In the genomic region with DNA sequence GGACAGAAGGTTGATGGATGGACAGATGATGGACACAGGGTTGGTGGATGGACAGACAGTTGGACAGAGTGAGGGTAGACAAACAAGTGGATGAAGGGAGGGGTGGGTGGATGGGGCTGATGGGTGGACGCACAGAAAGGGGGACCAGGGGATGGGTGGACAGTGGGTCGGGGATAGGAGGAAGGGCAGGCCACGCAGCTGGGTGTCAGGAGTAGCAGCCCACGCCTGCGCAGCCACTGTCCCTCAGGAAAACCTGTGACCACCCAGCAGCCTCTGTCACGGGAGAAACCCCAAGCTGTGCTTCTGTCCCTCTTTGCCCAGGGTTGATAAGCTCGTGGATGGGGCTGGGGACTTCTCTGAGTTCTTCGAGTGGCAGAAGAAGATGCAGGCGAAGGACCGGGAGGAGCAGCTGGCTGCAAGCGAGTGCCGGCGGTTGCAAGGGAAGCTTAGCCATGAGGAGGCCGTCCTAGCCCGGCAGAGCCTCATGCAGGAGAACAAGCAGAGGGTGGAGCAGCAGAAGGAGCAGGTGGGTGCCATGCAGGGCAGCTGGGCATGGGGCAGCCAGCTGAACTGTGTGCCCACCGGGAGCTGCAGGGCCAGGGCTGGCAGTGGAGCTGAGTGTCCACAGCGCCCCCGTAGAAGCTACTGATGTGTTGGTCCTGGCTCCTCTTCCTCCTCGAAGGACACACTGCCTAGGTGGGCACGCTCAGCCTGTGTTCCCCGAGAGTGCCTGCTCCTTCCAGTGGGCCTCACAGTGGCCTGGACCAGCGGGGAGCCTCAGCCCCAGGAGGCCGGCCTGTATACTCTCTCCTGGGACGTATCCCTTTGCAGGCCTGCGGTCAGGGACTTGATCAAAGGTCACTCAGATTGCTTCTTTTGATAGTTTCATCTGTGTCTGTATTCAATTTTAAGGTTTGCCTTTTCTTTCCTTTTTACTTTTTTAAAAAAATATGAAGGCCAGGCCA, we compare ENCODE assay signal across 1 cellular context.
TF ChIP-seq lines count a peak whose summit lies in the region.

No MANE protein-coding gene starts in this region.

TF ChIP-seq in SK-N-SH, 30 proteins besides CTCF, POLR2A, EP300 and RAD21 (continued from another document):
- TF ChIP-seq MAX (IDR thresholded peaks at IDR 0.05; ENCODE audit: low read depth) (no peak), EZH2phosphoT487 (IDR thresholded peaks at IDR 0.05; ENCODE audit: borderline replicate concordance, low read depth) (no peak), FOSL2 (IDR thresholded peaks at IDR 0.05; ENCODE audit: borderline replicate concordance, low read depth) (no peak), TEAD4 (IDR thresholded peaks at IDR 0.05; ENCODE audit: borderline replicate concordance, insufficient read depth) (no peak), SIN3A (IDR thresholded peaks at IDR 0.05; ENCODE audit: borderline replicate concordance, low read depth, low read length) (no peak), POLR2AphosphoS5 (IDR thresholded peaks at IDR 0.05; ENCODE audit: low read depth, low read length) (no peak), ELF1 (IDR thresholded peaks at IDR 0.05) (no peak), RXRA (IDR thresholded peaks at IDR 0.05; ENCODE audit: borderline replicate concordance, low read depth) (no peak), FOXJ3 (CRISPR knock-in tag; IDR thresholded peaks at IDR 0.05) (no peak), RCOR1 (IDR thresholded peaks at IDR 0.05; ENCODE audit: low read length) (no peak)
- TF ChIP-seq, protein P1, sequence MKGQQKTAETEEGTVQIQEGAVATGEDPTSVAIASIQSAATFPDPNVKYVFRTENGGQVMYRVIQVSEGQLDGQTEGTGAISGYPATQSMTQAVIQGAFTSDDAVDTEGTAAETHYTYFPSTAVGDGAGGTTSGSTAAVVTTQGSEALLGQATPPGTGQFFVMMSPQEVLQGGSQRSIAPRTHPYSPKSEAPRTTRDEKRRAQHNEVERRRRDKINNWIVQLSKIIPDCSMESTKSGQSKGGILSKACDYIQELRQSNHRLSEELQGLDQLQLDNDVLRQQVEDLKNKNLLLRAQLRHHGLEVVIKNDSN (IDR thresholded peaks at IDR 0.05; ENCODE audit: borderline replicate concordance, low read depth): no peak
- TF ChIP-seq, protein P2, sequence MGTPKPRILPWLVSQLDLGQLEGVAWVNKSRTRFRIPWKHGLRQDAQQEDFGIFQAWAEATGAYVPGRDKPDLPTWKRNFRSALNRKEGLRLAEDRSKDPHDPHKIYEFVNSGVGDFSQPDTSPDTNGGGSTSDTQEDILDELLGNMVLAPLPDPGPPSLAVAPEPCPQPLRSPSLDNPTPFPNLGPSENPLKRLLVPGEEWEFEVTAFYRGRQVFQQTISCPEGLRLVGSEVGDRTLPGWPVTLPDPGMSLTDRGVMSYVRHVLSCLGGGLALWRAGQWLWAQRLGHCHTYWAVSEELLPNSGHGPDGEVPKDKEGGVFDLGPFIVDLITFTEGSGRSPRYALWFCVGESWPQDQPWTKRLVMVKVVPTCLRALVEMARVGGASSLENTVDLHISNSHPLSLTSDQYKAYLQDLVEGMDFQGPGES (IDR thresholded peaks at IDR 0.05; ENCODE audit: low read depth, low read length): no peak
- TF ChIP-seq, protein P3, sequence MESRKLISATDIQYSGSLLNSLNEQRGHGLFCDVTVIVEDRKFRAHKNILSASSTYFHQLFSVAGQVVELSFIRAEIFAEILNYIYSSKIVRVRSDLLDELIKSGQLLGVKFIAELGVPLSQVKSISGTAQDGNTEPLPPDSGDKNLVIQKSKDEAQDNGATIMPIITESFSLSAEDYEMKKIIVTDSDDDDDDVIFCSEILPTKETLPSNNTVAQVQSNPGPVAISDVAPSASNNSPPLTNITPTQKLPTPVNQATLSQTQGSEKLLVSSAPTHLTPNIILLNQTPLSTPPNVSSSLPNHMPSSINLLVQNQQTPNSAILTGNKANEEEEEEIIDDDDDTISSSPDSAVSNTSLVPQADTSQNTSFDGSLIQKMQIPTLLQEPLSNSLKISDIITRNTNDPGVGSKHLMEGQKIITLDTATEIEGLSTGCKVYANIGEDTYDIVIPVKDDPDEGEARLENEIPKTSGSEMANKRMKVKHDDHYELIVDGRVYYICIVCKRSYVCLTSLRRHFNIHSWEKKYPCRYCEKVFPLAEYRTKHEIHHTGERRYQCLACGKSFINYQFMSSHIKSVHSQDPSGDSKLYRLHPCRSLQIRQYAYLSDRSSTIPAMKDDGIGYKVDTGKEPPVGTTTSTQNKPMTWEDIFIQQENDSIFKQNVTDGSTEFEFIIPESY (IDR thresholded peaks at IDR 0.05; ENCODE audit: borderline replicate concordance, low read depth): no peak
TF ChIP-seq in SK-N-SH: peak in this region for 0.
